Comparison of ENCODE assay signal across 8 cellular contexts in genomic region chr7:6640246-6640721, GRCh38. TPM values are rescaled to one million over a fixed set of nuclear protein-coding genes. Genes with fewer than 3 reads are reported as not detected.
DNase-seq lines count a peak whose midpoint lies in the region; ATAC-seq and TF ChIP-seq lines count a peak whose summit lies in the region.

No MANE protein-coding gene starts in this region.

- H3K4me1 ChIP-seq in colonic mucosa (no peaks in the 10 kb centered on the region), neuronal stem cell (ENCODE audit: control insufficient read depth in 2 of 2, insufficient read depth in 1 of 2, low read depth in 1 of 2, low read length in 2 of 2) (peaks cover 6 to 13% of the 10 kb centered on the region in 2 donors)

- no peak overlapping the region for H2BK12ac ChIP-seq in neuronal stem cell (ENCODE audit: low read length)

- H3K9ac ChIP-seq in colonic mucosa (ENCODE audit: low read depth in 2 of 2, low read length in 2 of 2) (no peak overlapping the region), neuronal stem cell (ENCODE audit: low read depth, low read length, poor library complexity) (no peak overlapping the region)

- no peak for TF ChIP-seq CTCF in colonic mucosa (IDR thresholded peaks at IDR 0.05)

- H3K36me3 Mint-ChIP-seq in effector memory CD8-positive, alpha-beta T cell (ENCODE audit: insufficient read depth), result peaks cover 14% of the 10 kb centered on the region

- H3K4me1 Mint-ChIP-seq in effector memory CD8-positive, alpha-beta T cell (ENCODE audit: low read depth in 2 of 2), result peaks cover 29 to 32% of the 10 kb centered on the region in 2 donors

- peak; percentile 56 for DNase-seq in Caki2 (ENCODE audit: low read depth)
- peak; percentile 58 for DNase-seq in NCI-H1048 (lab: John Stamatoyannopoulos, UW)
- DNase-seq in colonic mucosa, result peak; percentile 33
- DNase-seq in neuronal stem cell (ENCODE audit: low spot score), result no peak
- DNase-seq in GM19238 (ENCODE audit: insufficient read length, low spot score), result no peak
- DNase-seq in GF-D8 (lab: John Stamatoyannopoulos, UW), result no peak
- DNase-seq in effector memory CD8-positive, alpha-beta T cell, result no peak
- no peak for DNase-seq in NCI-H2171 (lab: John Stamatoyannopoulos, UW)

- intact Hi-C loops in colonic mucosa (cut with DNase I), result no loop called here

- H3K4me3 ChIP-seq in colonic mucosa (no peak overlapping the region), neuronal stem cell (ENCODE audit: low read length in 2 of 2) (no peak overlapping the region)

- no peak overlapping the region for H3K14ac ChIP-seq in neuronal stem cell (ENCODE audit: low read length)

- no peak overlapping the region for H4K91ac ChIP-seq in neuronal stem cell (ENCODE audit: low read depth, low read length, poor library complexity)

- no peak overlapping the region for H3K4me2 ChIP-seq in neuronal stem cell (ENCODE audit: insufficient read depth, low read length, poor library complexity, severe bottlenecking)

- H4K8ac ChIP-seq in neuronal stem cell (ENCODE audit: low read depth, low read length), result no peak overlapping the region

- ATAC-seq in effector memory CD8-positive, alpha-beta T cell (replicated peaks), result no peak

- no peak overlapping the region for H2BK120ac ChIP-seq in neuronal stem cell (ENCODE audit: low read depth, low read length)

- in situ Hi-C loops in Caki2 (cut with HindIII; ENCODE audit: low pct_unique_long_range_greater_than_20kb, low sequenced_read_pairs), result no loop called here

- H3K9me3 ChIP-seq in colonic mucosa, result no peaks in the 10 kb centered on the region
- H3K9me3 ChIP-seq in neuronal stem cell (replicated peaks in 1 of 2; ENCODE audit: control insufficient read depth in 2 of 2, insufficient read depth in 1 of 2, low read depth in 1 of 2, low read length in 2 of 2), result no peaks in the 10 kb centered on the region

- H2BK5ac ChIP-seq in neuronal stem cell (ENCODE audit: low read length), result no peak overlapping the region

- H3K79me1 ChIP-seq in neuronal stem cell (ENCODE audit: low read depth, low read length), result peaks cover 26% of the 10 kb centered on the region

- no peak overlapping the region for H3K18ac ChIP-seq in neuronal stem cell (ENCODE audit: low read length)

- H2AK5ac ChIP-seq in neuronal stem cell (ENCODE audit: low read depth, low read length), result no peak overlapping the region

- H3K23ac ChIP-seq in neuronal stem cell (ENCODE audit: low read depth, low read length, poor library complexity), result peak overlapping the region; percentile 65

- no peak overlapping the region for H2BK15ac ChIP-seq in neuronal stem cell (ENCODE audit: low read length)

- H3K4ac ChIP-seq in neuronal stem cell (ENCODE audit: low read length), result no peak overlapping the region

- H3K27ac Mint-ChIP-seq in effector memory CD8-positive, alpha-beta T cell, result peak overlapping the region in 1 of 2 donors; percentile 90

- H3K27me3 ChIP-seq in colonic mucosa (no peaks in the 10 kb centered on the region), neuronal stem cell (ENCODE audit: control insufficient read depth in 3 of 3, insufficient read depth in 3 of 3, low read depth in 1 of 3, low read length in 3 of 3) (no peaks in the 10 kb centered on the region)

- no peak overlapping the region for H3K4me3 Mint-ChIP-seq in effector memory CD8-positive, alpha-beta T cell

- H3K36me3 ChIP-seq in colonic mucosa (no peaks in the 10 kb centered on the region), neuronal stem cell (replicated peaks in 1 of 2; ENCODE audit: control insufficient read depth in 2 of 2, insufficient read depth in 2 of 2, low read length in 2 of 2) (peaks cover 41 to 70% of the 10 kb centered on the region in 2 donors)

- H3K27me3 Mint-ChIP-seq in effector memory CD8-positive, alpha-beta T cell, result no peaks in the 10 kb centered on the region

- H3K27ac ChIP-seq in colonic mucosa (no peak overlapping the region), neuronal stem cell (replicated peaks; ENCODE audit: low read length) (no peak overlapping the region)

- WGBS in neuronal stem cell (ENCODE audit: extremely low coverage in 2 of 2, insufficient read length in 2 of 2, insufficient replicate concordance in 1 of 2), 2 donors, result no CpG with 5 or more reads among the region's 11 CpGs

- no peak overlapping the region for H2AFZ ChIP-seq in neuronal stem cell (ENCODE audit: low read length)

- no peaks in the 10 kb centered on the region for H3K9me3 Mint-ChIP-seq in effector memory CD8-positive, alpha-beta T cell

RNA-seq across cellular contexts. Expression of gene ZNF316, which starts 3.2 kb away (rescaled TPM):
- 12.8 and 21.2 TPM in 2 replicates for total RNA-seq in Caki2 (2014; rRNA removed; shearing (Covaris generic); ENCODE audit: low replicate concordance)
- total RNA-seq in colonic mucosa, result 10 to 100 TPM; 16.1 to 23.9 TPM
- polyA plus RNA-seq in neuronal stem cell (2013, experiment 1 of 2), result 11.1 TPM
- 10.9 TPM for polyA plus RNA-seq in neuronal stem cell (2013, experiment 2 of 2)

RNA-seq across cellular contexts. Expression of gene ZNF853, which starts 24.9 kb away (rescaled TPM):
- not detected in 2 replicates for total RNA-seq in Caki2 (2014; rRNA removed; shearing (Covaris generic); ENCODE audit: low replicate concordance)
- 1 to 10 TPM in 1 of 2 donors, under 1 TPM in 1; 0.91 to 2.2 TPM for total RNA-seq in colonic mucosa
- polyA plus RNA-seq in neuronal stem cell (2013, experiment 1 of 2), result 5.3 TPM
- 5.4 TPM for polyA plus RNA-seq in neuronal stem cell (2013, experiment 2 of 2)

RNA-seq across cellular contexts. Expression of gene INTS15, which starts 50.5 kb away (rescaled TPM):
- total RNA-seq in Caki2 (2014; rRNA removed; shearing (Covaris generic); ENCODE audit: low replicate concordance), result 11.3 and 19.7 TPM in 2 replicates
- 10 to 100 TPM; 16.9 to 26.8 TPM for total RNA-seq in colonic mucosa
- polyA plus RNA-seq in neuronal stem cell (2013, experiment 1 of 2), result 24.9 TPM
- polyA plus RNA-seq in neuronal stem cell (2013, experiment 2 of 2), result 25.4 TPM

Comparison
In these comparisons a context has a peak if more than half of its experiments do, and no peak if none do; other contexts are left out.
1. DNase-seq: peak in Caki2 (single experiment), NCI-H1048 (single experiment) and colonic mucosa (single experiment); none in neuronal stem cell (single experiment), GM19238 (single experiment), GF-D8 (single experiment), effector memory CD8-positive, alpha-beta T cell (0 of 3) and NCI-H2171 (single experiment).